In genomic region chr2:208195477-208195876, GRCh38 we compare ENCODE assay signal across 18 cellular contexts. TPM values are rescaled to one million over a fixed set of nuclear protein-coding genes. Genes with fewer than 3 reads are reported as not detected.
DNase-seq lines count a peak whose midpoint lies in the region; ATAC-seq, FAIRE-seq and TF ChIP-seq lines count a peak whose summit lies in the region.
"Had no signal": no experiment of that assay in that cellular context is flagged by ENCODE, and none has a peak within 500 bp of the region (broad histone marks: within the 10 kb centered on the region; RNA-seq: fewer than 3 reads in every experiment).

No MANE protein-coding gene starts in this region.

- no peak overlapping the region for H3K9ac ChIP-seq in K562 (ENCODE audit: insufficient read depth in 1 of 2, low read depth in 2 of 2, low read length in 2 of 2)

- H3K4me2 ChIP-seq in K562 (ENCODE audit: insufficient read depth, low read length) = no peak overlapping the region
- H3K4me2 ChIP-seq: A549 had no signal

- TF ChIP-seq POLR2A in K562 (conservative IDR thresholded peaks at IDR 0.05) (no peak), gastrocnemius medialis (IDR thresholded peaks at IDR 0.05) (no peak)

- H3K4me1 ChIP-seq in K562 (replicated peaks in 1 of 2; ENCODE audit: control insufficient read depth in 2 of 2, insufficient read depth in 2 of 2, low read length in 2 of 2) = no peaks in the 10 kb centered on the region
- no peaks in the 10 kb centered on the region for H3K4me1 ChIP-seq in gastrocnemius medialis
- H3K4me1 ChIP-seq: A549, Caco-2 had no signal

- WGBS in K562 (ENCODE audit: insufficient coverage, low coverage, missing lambda C conversion rate) = 0% methylated on average over 1 of the region's 1 CpG

- no peaks in the 10 kb centered on the region for H3K9me1 ChIP-seq in K562 (ENCODE audit: control insufficient read depth, insufficient read depth, low read length)

- H3K9me3 Mint-ChIP-seq in activated naive CD4-positive, alpha-beta T cell treated with anti-CD3 and anti-CD28 coated beads, Interleukin-2, amount 50 U/mL, for 72 hours = no peaks in the 10 kb centered on the region
- H3K9me3 Mint-ChIP-seq: CD8-positive, alpha-beta memory T cell had no signal

- ATAC-seq in K562 (peak; percentile 36; the same call in 2 of the 3 replicates), gastrocnemius medialis (no peak)
- no peak for ATAC-seq in activated naive CD4-positive, alpha-beta T cell treated with anti-CD3 and anti-CD28 coated beads, Interleukin-2, amount 50 U/mL, for 72 hours
- ATAC-seq: A549, HepG2 had no signal

- intact Hi-C loops in K562 (cut with micrococcal nuclease) = no loop called here
- intact Hi-C loops in gastrocnemius medialis (cut with DNase I; ENCODE audit: low total_unique reads) = no loop called here

- no peak for TF ChIP-seq RAD21 in K562 (CRISPR knock-in tag; conservative IDR thresholded peaks at IDR 0.05 in 1 of 2, IDR thresholded peaks at IDR 0.05 in 1 of 2)

- CTCF ChIA-PET in K562 (lab: Yijun Ruan, JAX; ENCODE audit: low intra/inter-chr PET ratio) = no interaction called here

- H3K36me3 ChIP-seq in K562 (ENCODE audit: control insufficient read depth, insufficient read depth, low read length) = no peaks in the 10 kb centered on the region
- H3K36me3 ChIP-seq in gastrocnemius medialis = no peaks in the 10 kb centered on the region

- POLR2A ChIA-PET in K562 (lab: Yijun Ruan, JAX) = no interaction called here

- H3K27ac ChIP-seq in K562 (ENCODE audit: extremely low read depth, low read depth, low read length) (no peak overlapping the region), gastrocnemius medialis (no peak overlapping the region)
- H3K27ac ChIP-seq: A549 had no signal

- no peak overlapping the region for H3K4me3 ChIP-seq in K562
- no peak overlapping the region for H3K4me3 ChIP-seq in fibroblast of the aortic adventitia (ENCODE audit: low read depth, low read length)
- H3K4me3 ChIP-seq in gastrocnemius medialis = no peak overlapping the region
- H3K4me3 ChIP-seq: A549 had no signal

- no peaks in the 10 kb centered on the region for H3K9me3 ChIP-seq in K562 (replicated peaks; ENCODE audit: control insufficient read depth, insufficient read depth, low read depth, low read length)
- no peaks in the 10 kb centered on the region for H3K9me3 ChIP-seq in gastrocnemius medialis
- H3K9me3 ChIP-seq: A549, Caco-2 had no signal

- FAIRE-seq in K562 (lab: Jason Lieb, UNC) = no peak
- FAIRE-seq: A549, HepG2 had no signal

- H3K27me3 ChIP-seq in K562 (ENCODE audit: control insufficient read depth in 2 of 2, insufficient read depth in 2 of 2, low read length in 2 of 2) (no peaks in the 10 kb centered on the region), gastrocnemius medialis (no peaks in the 10 kb centered on the region)

- no peaks in the 10 kb centered on the region for H3K79me2 ChIP-seq in K562 (ENCODE audit: control insufficient read depth, insufficient read depth, low read length)

- H3K27ac Mint-ChIP-seq in activated naive CD4-positive, alpha-beta T cell treated with anti-CD3 and anti-CD28 coated beads, Interleukin-2, amount 50 U/mL, for 72 hours = no peak overlapping the region
- H3K27ac Mint-ChIP-seq: CD8-positive, alpha-beta memory T cell had no signal

- H4K20me1 ChIP-seq in K562 (replicated peaks; ENCODE audit: control insufficient read depth, insufficient read depth, low read length) = no peaks in the 10 kb centered on the region

- no peak for TF ChIP-seq EP300 in K562 (IDR thresholded peaks at IDR 0.05; ENCODE audit: low read length)

- DNase-seq in HCEC 1CT (peak; percentile 26), K562 (ENCODE audit: extremely low read depth in 1 of 4, low spot score in 3 of 4) (peak in 1 of 4 experiments; percentile 25), fibroblast of the aortic adventitia (ENCODE audit: low read depth) (peak; percentile 31), gastrocnemius medialis (no peak), NCI-H146 (lab: John Stamatoyannopoulos, UW) (no peak), NCI-H446 treated with DMSO at 0.1 percent for 48 hours (lab: John Stamatoyannopoulos, UW) (no peak)
- no peak for DNase-seq in activated naive CD4-positive, alpha-beta T cell treated with anti-CD3 and anti-CD28 coated beads, Interleukin-2, amount 50 U/mL, for 72 hours (ENCODE audit: low spot score in 2 of 2)
- DNase-seq: Caco-2; CD8-positive, alpha-beta memory T cell; DND-41; GDM1; H7 had no signal

- in situ Hi-C loops in K562 (cut with MboI) (no loop called here), gastrocnemius medialis (cut with MboI; ENCODE audit: low sequenced_read_pairs in 4 of 4) (no loop called here)

- H2AFZ ChIP-seq in K562 (ENCODE audit: low read depth, low read length) = peak overlapping the region; percentile 56; the same call in 1 of the 2 replicates

- TF ChIP-seq CTCF in K562 (IDR thresholded peaks at IDR 0.05 in 2 of 3, conservative IDR thresholded peaks at IDR 0.05 in 1 of 3; ENCODE audit: insufficient read depth in 2 of 3, low read depth in 1 of 3, low read length in 3 of 3) = no peak
- no peak for TF ChIP-seq CTCF in fibroblast of the aortic adventitia (IDR thresholded peaks at IDR 0.05; ENCODE audit: insufficient read depth, low read length)
- no peak for TF ChIP-seq CTCF in gastrocnemius medialis (IDR thresholded peaks at IDR 0.05 in 4 of 5, conservative IDR thresholded peaks at IDR 0.05 in 1 of 5)

- no peaks in the 10 kb centered on the region for H3K36me3 Mint-ChIP-seq in activated naive CD4-positive, alpha-beta T cell treated with anti-CD3 and anti-CD28 coated beads, Interleukin-2, amount 50 U/mL, for 72 hours
- H3K36me3 Mint-ChIP-seq: CD14-positive monocyte; CD8-positive, alpha-beta memory T cell had no signal

- no TSS peak for BruUV-seq in K562 (replicated peaks; lab: Mats Ljungman, UMichigan)

RNA-seq across cellular contexts. Expression of gene C2orf80, which starts 5.6 kb away (rescaled TPM):
- not detected in 2 replicates for total RNA-seq in K562 (2011; cell fraction: chromatin; rRNA removed; ENCODE audit: low replicate concordance)
- total RNA-seq in K562 (2011; cell fraction: nucleolus; rRNA removed) = not detected in 2 replicates
- not detected in 2 replicates for total RNA-seq in K562 (2011; cell fraction: nucleoplasm; rRNA removed)
- not detected in 2 replicates for total RNA-seq in K562 (2014; rRNA removed)
- total RNA-seq in K562 (2014; rRNA removed; fragmentation: Illumina TruSeq; extraction: Trizol) = not detected in 2 replicates
- not detected in 2 replicates for total RNA-seq in K562 (2015; rRNA removed; fragmentation: Illumina TruSeq; extraction: Trizol)
- total RNA-seq in K562 (2021) = not detected in 2 replicates
- not detected in 2 replicates for polyA plus RNA-seq in K562 (2011; rRNA removed)
- polyA plus RNA-seq in K562 (2011; cell fraction: cytosol; rRNA removed) = not detected in 2 replicates
- not detected in 2 replicates for polyA plus RNA-seq in K562 (2011; cell fraction: nucleus; rRNA removed)
- 0.10 TPM in 1 of 2 replicates, not detected in the other for polyA plus RNA-seq in K562 (2012)
- not detected in 2 replicates for polyA plus RNA-seq in K562 (2014; fragmentation: Illumina TruSeq; extraction: Trizol)
- not detected for polyA plus RNA-seq in K562 (2014; fragmentation: Nextera tagmentation; extraction: Ambion mirVana)
- not detected in 2 replicates for polyA plus RNA-seq in K562 (2014; rRNA removed)
- not detected in 2 replicates for polyA minus RNA-seq in K562 (2011; rRNA and poly(A)+ RNA removed)
- not detected in 2 replicates for polyA minus RNA-seq in K562 (2011; cell fraction: cytosol; rRNA and poly(A)+ RNA removed)
- polyA minus RNA-seq in K562 (2011; cell fraction: nucleus; rRNA and poly(A)+ RNA removed) = not detected in 2 replicates
- total RNA-seq in fibroblast of the aortic adventitia (ENCODE audit: low replicate concordance) = not detected in 2 replicates
- not detected for total RNA-seq in activated naive CD4-positive, alpha-beta T cell treated with anti-CD3 and anti-CD28 coated beads, Interleukin-2, amount 50 U/mL, for 72 hours
- total RNA-seq in gastrocnemius medialis = not detected
- total RNA-seq: Caco-2; CD8-positive, alpha-beta memory T cell; HepG2; HT1080 had no signal
- polyA plus RNA-seq: A549; AG04450; BJ; CD14-positive monocyte; CD8-positive, alpha-beta memory T cell; HepG2 had no signal

RNA-seq across cellular contexts. Expression of gene CRYGA, which starts 32.1 kb away (rescaled TPM):
- not detected in 2 replicates for total RNA-seq in K562 (2011; cell fraction: chromatin; rRNA removed; ENCODE audit: low replicate concordance)
- total RNA-seq in K562 (2011; cell fraction: nucleolus; rRNA removed) = not detected in 2 replicates
- total RNA-seq in K562 (2011; cell fraction: nucleoplasm; rRNA removed) = not detected in 2 replicates
- total RNA-seq in K562 (2014; rRNA removed) (not detected in 2 replicates), K562 (2014; rRNA removed; fragmentation: Illumina TruSeq; extraction: Trizol) (not detected in 2 replicates), K562 (2015; rRNA removed; fragmentation: Illumina TruSeq; extraction: Trizol) (not detected in 2 replicates), K562 (2021) (not detected in 2 replicates), fibroblast of the aortic adventitia (ENCODE audit: low replicate concordance) (not detected in 2 replicates), gastrocnemius medialis (not detected)
- polyA plus RNA-seq in K562 (2011; rRNA removed) (not detected in 2 replicates), K562 (2014; fragmentation: Illumina TruSeq; extraction: Trizol) (not detected in 2 replicates), K562 (2014; fragmentation: Nextera tagmentation; extraction: Ambion mirVana) (not detected), K562 (2014; rRNA removed) (not detected in 2 replicates)
- polyA plus RNA-seq in K562 (2011; cell fraction: cytosol; rRNA removed) = not detected in 2 replicates
- not detected in 2 replicates for polyA plus RNA-seq in K562 (2011; cell fraction: nucleus; rRNA removed)
- polyA plus RNA-seq in K562 (2012) = not detected in 2 replicates
- polyA minus RNA-seq in K562 (2011; rRNA and poly(A)+ RNA removed) = not detected in 2 replicates
- not detected in 2 replicates for polyA minus RNA-seq in K562 (2011; cell fraction: cytosol; rRNA and poly(A)+ RNA removed)
- polyA minus RNA-seq in K562 (2011; cell fraction: nucleus; rRNA and poly(A)+ RNA removed) = not detected in 2 replicates
- total RNA-seq in activated naive CD4-positive, alpha-beta T cell treated with anti-CD3 and anti-CD28 coated beads, Interleukin-2, amount 50 U/mL, for 72 hours = not detected
- total RNA-seq: Caco-2; CD8-positive, alpha-beta memory T cell; H7; HepG2; HT1080 had no signal
- polyA plus RNA-seq: A549; AG04450; BJ; CD14-positive monocyte; CD8-positive, alpha-beta memory T cell; HepG2 had no signal

RNA-seq across cellular contexts. Expression of gene CRYGB, which starts 49.5 kb away (rescaled TPM):
- not detected in 2 replicates for total RNA-seq in K562 (2011; cell fraction: chromatin; rRNA removed; ENCODE audit: low replicate concordance)
- not detected in 2 replicates for total RNA-seq in K562 (2011; cell fraction: nucleolus; rRNA removed)
- not detected in 2 replicates for total RNA-seq in K562 (2011; cell fraction: nucleoplasm; rRNA removed)
- total RNA-seq in K562 (2014; rRNA removed) (not detected in 2 replicates), K562 (2014; rRNA removed; fragmentation: Illumina TruSeq; extraction: Trizol) (not detected in 2 replicates), K562 (2015; rRNA removed; fragmentation: Illumina TruSeq; extraction: Trizol) (not detected in 2 replicates), K562 (2021) (not detected in 2 replicates), fibroblast of the aortic adventitia (ENCODE audit: low replicate concordance) (not detected in 2 replicates), gastrocnemius medialis (not detected)
- polyA plus RNA-seq in K562 (2011; rRNA removed) (not detected in 2 replicates), K562 (2014; fragmentation: Illumina TruSeq; extraction: Trizol) (not detected in 2 replicates), K562 (2014; fragmentation: Nextera tagmentation; extraction: Ambion mirVana) (not detected), K562 (2014; rRNA removed) (not detected in 2 replicates)
- not detected in 2 replicates for polyA plus RNA-seq in K562 (2011; cell fraction: cytosol; rRNA removed)
- not detected in 2 replicates for polyA plus RNA-seq in K562 (2011; cell fraction: nucleus; rRNA removed)
- not detected in 2 replicates for polyA plus RNA-seq in K562 (2012)
- polyA minus RNA-seq in K562 (2011; rRNA and poly(A)+ RNA removed) = not detected in 2 replicates
- not detected in 2 replicates for polyA minus RNA-seq in K562 (2011; cell fraction: cytosol; rRNA and poly(A)+ RNA removed)
- polyA minus RNA-seq in K562 (2011; cell fraction: nucleus; rRNA and poly(A)+ RNA removed) = not detected in 2 replicates
- not detected for total RNA-seq in activated naive CD4-positive, alpha-beta T cell treated with anti-CD3 and anti-CD28 coated beads, Interleukin-2, amount 50 U/mL, for 72 hours
- total RNA-seq: Caco-2; CD8-positive, alpha-beta memory T cell; HepG2; HT1080 had no signal
- polyA plus RNA-seq: A549; AG04450; BJ; CD14-positive monocyte; CD8-positive, alpha-beta memory T cell; HepG2 had no signal

RNA-seq across cellular contexts. Expression of gene IDH1, which starts 59.4 kb away (rescaled TPM):
- total RNA-seq in K562 (2011; cell fraction: chromatin; rRNA removed; ENCODE audit: low replicate concordance) = 74.6 and 149 TPM in 2 replicates
- total RNA-seq in K562 (2011; cell fraction: nucleolus; rRNA removed) = 48.2 and 61.6 TPM in 2 replicates
- total RNA-seq in K562 (2011; cell fraction: nucleoplasm; rRNA removed) = 74.6 and 93.9 TPM in 2 replicates
- total RNA-seq in K562 (2014; rRNA removed) = 61.9 and 65.9 TPM in 2 replicates
- 108 and 114 TPM in 2 replicates for total RNA-seq in K562 (2014; rRNA removed; fragmentation: Illumina TruSeq; extraction: Trizol)
- 94.4 and 101 TPM in 2 replicates for total RNA-seq in K562 (2015; rRNA removed; fragmentation: Illumina TruSeq; extraction: Trizol)
- total RNA-seq in K562 (2021) = 75.1 and 80.8 TPM in 2 replicates
- polyA plus RNA-seq in K562 (2011; rRNA removed) = 86.7 and 96.4 TPM in 2 replicates
- polyA plus RNA-seq in K562 (2011; cell fraction: cytosol; rRNA removed) = 16.7 and 52.0 TPM in 2 replicates
- 53.6 and 109 TPM in 2 replicates for polyA plus RNA-seq in K562 (2011; cell fraction: nucleus; rRNA removed)
- polyA plus RNA-seq in K562 (2012) = 64.8 and 261 TPM in 2 replicates
- 93.5 and 108 TPM in 2 replicates for polyA plus RNA-seq in K562 (2014; fragmentation: Illumina TruSeq; extraction: Trizol)
- 100 to 1,000 TPM; 135 to 194 TPM for polyA plus RNA-seq in K562 (2014; fragmentation: Nextera tagmentation; extraction: Ambion mirVana)
- 92.6 and 103 TPM in 2 replicates for polyA plus RNA-seq in K562 (2014; rRNA removed)
- 93.3 and 121 TPM in 2 replicates for polyA minus RNA-seq in K562 (2011; rRNA and poly(A)+ RNA removed)
- 26.4 and 30.7 TPM in 2 replicates for polyA minus RNA-seq in K562 (2011; cell fraction: cytosol; rRNA and poly(A)+ RNA removed)
- polyA minus RNA-seq in K562 (2011; cell fraction: nucleus; rRNA and poly(A)+ RNA removed) = 38.6 and 77.4 TPM in 2 replicates
- total RNA-seq in fibroblast of the aortic adventitia (ENCODE audit: low replicate concordance) = 196 and 291 TPM in 2 replicates
- 10 to 100 TPM; 16.9 to 19.4 TPM for total RNA-seq in activated naive CD4-positive, alpha-beta T cell treated with anti-CD3 and anti-CD28 coated beads, Interleukin-2, amount 50 U/mL, for 72 hours
- total RNA-seq in gastrocnemius medialis = 10 to 100 TPM; 11.2 to 39.0 (median 15.0) TPM

Comparison
In these comparisons a context has a peak if more than half of its experiments do, and no peak if none do; other contexts are left out.
1. DNase-seq: peak in HCEC 1CT (single experiment) and fibroblast of the aortic adventitia (single experiment); none in activated naive CD4-positive, alpha-beta T cell treated with anti-CD3 and anti-CD28 coated beads, Interleukin-2, amount 50 U/mL, for 72 hours (0 of 2), gastrocnemius medialis (0 of 2), NCI-H146 (single experiment) and NCI-H446 treated with DMSO at 0.1 percent for 48 hours (single experiment).